14 cellular contexts compared by ENCODE assay signal in genomic region chr6:22101163-22101562, GRCh38.
DNase-seq lines count a peak whose midpoint lies in the region; ATAC-seq and TF ChIP-seq lines count a peak whose summit lies in the region.
"Had no signal": no experiment of that assay in that cellular context is flagged by ENCODE, and none has a peak within 500 bp of the region (broad histone marks: within the 10 kb centered on the region; RNA-seq: fewer than 3 reads in every experiment).

No MANE protein-coding gene starts in this region.

- no peak for ATAC-seq in GM23338
- ATAC-seq: A549 had no signal

- H2AFZ ChIP-seq in GM23338 (no peak overlapping the region), osteoblast (ENCODE audit: low read length) (peak overlapping the region; percentile 20)
- H2AFZ ChIP-seq: GM23248 had no signal

- H3F3A ChIP-seq in GM23338 (replicated peaks; ENCODE audit: low read depth), result no peaks in the 10 kb centered on the region

- no peak overlapping the region for H3K9ac ChIP-seq in endodermal cell (ENCODE audit: extremely low read depth, low read length, poor library complexity, severe bottlenecking)
- H3K9ac ChIP-seq: GM23248 had no signal

- no peak for TF ChIP-seq CTCF in GM23338 (conservative IDR thresholded peaks at IDR 0.05; ENCODE audit: low read depth in 2 of 2)
- TF ChIP-seq CTCF in glutamatergic neuron (IDR thresholded peaks at IDR 0.05; ENCODE audit: partially characterized antibody, unreplicated experiment), result no peak
- no peak for TF ChIP-seq CTCF in osteoblast (IDR thresholded peaks at IDR 0.05; ENCODE audit: extremely low read depth, low read depth, low read length)
- TF ChIP-seq CTCF in GM10266 (IDR thresholded peaks at IDR 0.05; ENCODE audit: control insufficient read depth, insufficient read depth, low read depth, missing control alignments), result no peak
- TF ChIP-seq CTCF in endodermal cell (conservative IDR thresholded peaks at IDR 0.05), result no peak

- H3K27ac Mint-ChIP-seq in GM23338, result peak overlapping the region; percentile 47; the same call in 1 of the 2 replicates
- H3K27ac Mint-ChIP-seq in glutamatergic neuron (ENCODE audit: unreplicated experiment), result peak overlapping the region; percentile 59
- no peak overlapping the region for H3K27ac Mint-ChIP-seq in endodermal cell
- H3K27ac Mint-ChIP-seq: CD4-positive, alpha-beta memory T cell had no signal

- WGBS in endodermal cell (ENCODE audit: insufficient coverage in 1 of 2, insufficient read length in 1 of 2), 2 experiments, result 93 to 100% methylated on average over 1 to 3 of the region's 3 CpGs

- H3K27me3 Mint-ChIP-seq in GM23338 (ENCODE audit: insufficient read depth, low read depth, poor library complexity), result no peaks in the 10 kb centered on the region
- peaks cover 8% of the 10 kb centered on the region for H3K27me3 Mint-ChIP-seq in glutamatergic neuron (ENCODE audit: unreplicated experiment)
- H3K27me3 Mint-ChIP-seq in endodermal cell (ENCODE audit: insufficient read depth), result no peaks in the 10 kb centered on the region
- H3K27me3 Mint-ChIP-seq: CD4-positive, alpha-beta memory T cell had no signal

- no peaks in the 10 kb centered on the region for H3K9me2 ChIP-seq in GM23338 (ENCODE audit: insufficient read depth)

- H3K36me3 Mint-ChIP-seq in GM23338 (ENCODE audit: low read depth) (no peaks in the 10 kb centered on the region), glutamatergic neuron (ENCODE audit: unreplicated experiment) (no peaks in the 10 kb centered on the region), endodermal cell (ENCODE audit: low read depth) (peaks cover 12% of the 10 kb centered on the region)
- H3K36me3 Mint-ChIP-seq: CD4-positive, alpha-beta memory T cell had no signal

- DNase-seq in GM23338 (ENCODE audit: low spot score), result no peak
- DNase-seq in NCI-H82 treated with DMSO at 0.1 percent for 48 hours (lab: John Stamatoyannopoulos, UW; ENCODE audit: unreplicated experiment), result peak; percentile 72
- DNase-seq in glutamatergic neuron, result no peak
- DNase-seq in osteoblast (ENCODE audit: insufficient read length, low spot score, missing footprints), result no peak
- no peak for DNase-seq in G401 (ENCODE audit: low spot score)
- no peak for DNase-seq in GM10266 (ENCODE audit: extremely low spot score)
- no peak for DNase-seq in endodermal cell
- DNase-seq: BE2C; CD4-positive, alpha-beta memory T cell; DMS79; GM23248; H7 had no signal

- H3K4me3 Mint-ChIP-seq in GM23338, result no peak overlapping the region
- H3K4me3 Mint-ChIP-seq in glutamatergic neuron (ENCODE audit: unreplicated experiment), result no peak overlapping the region
- H3K4me3 Mint-ChIP-seq in endodermal cell, result no peak overlapping the region
- H3K4me3 Mint-ChIP-seq: CD4-positive, alpha-beta memory T cell had no signal

- no peaks in the 10 kb centered on the region for H3K79me2 ChIP-seq in GM23338 (replicated peaks; ENCODE audit: insufficient read depth)
- no peaks in the 10 kb centered on the region for H3K79me2 ChIP-seq in osteoblast (ENCODE audit: insufficient read depth, low read length)

- H3K4me2 ChIP-seq in GM23338 (no peak overlapping the region), osteoblast (ENCODE audit: insufficient read depth, low read length) (no peak overlapping the region)
- H3K4me2 ChIP-seq: A549 had no signal

- no peaks in the 10 kb centered on the region; the same call in 2 of the 3 replicates for H3K9me3 Mint-ChIP-seq in GM23338
- H3K9me3 Mint-ChIP-seq in glutamatergic neuron (ENCODE audit: unreplicated experiment), result peaks cover 7% of the 10 kb centered on the region
- H3K9me3 Mint-ChIP-seq in endodermal cell, result peaks cover 4% of the 10 kb centered on the region

- no peaks in the 10 kb centered on the region for H4K20me1 ChIP-seq in GM23338 (replicated peaks; ENCODE audit: insufficient read depth)
- no peaks in the 10 kb centered on the region for H4K20me1 ChIP-seq in osteoblast (ENCODE audit: insufficient read depth, low read length)

- in situ Hi-C loops in G401 (cut with HindIII; ENCODE audit: low sequenced_read_pairs), result no loop called here

- H3K27me3 ChIP-seq in GM23338 (ENCODE audit: insufficient read depth) (no peaks in the 10 kb centered on the region), osteoblast (ENCODE audit: insufficient read depth, low read length) (no peaks in the 10 kb centered on the region), endodermal cell (ENCODE audit: control insufficient read depth, insufficient read depth, low read length, poor library complexity, severe bottlenecking) (no peaks in the 10 kb centered on the region)
- H3K27me3 ChIP-seq: BE2C had no signal

- H3K36me3 ChIP-seq in GM23338 (ENCODE audit: insufficient read depth) (no peaks in the 10 kb centered on the region), osteoblast (ENCODE audit: insufficient read depth, low read length) (no peaks in the 10 kb centered on the region), endodermal cell (ENCODE audit: control insufficient read depth, insufficient read depth, low read length) (peaks cover 43% of the 10 kb centered on the region)
- H3K36me3 ChIP-seq: BE2C had no signal

- no peaks in the 10 kb centered on the region for H3K4me1 ChIP-seq in GM23338 (ENCODE audit: insufficient read depth)
- H3K4me1 ChIP-seq in osteoblast (ENCODE audit: insufficient read depth, low read length), result no peaks in the 10 kb centered on the region
- no peaks in the 10 kb centered on the region for H3K4me1 ChIP-seq in endodermal cell (ENCODE audit: control insufficient read depth, insufficient read depth, low read length)
- H3K4me1 ChIP-seq: A549 had no signal

- peaks cover 2% of the 10 kb centered on the region; the same call in 1 of the 3 replicates for H3K4me1 Mint-ChIP-seq in GM23338
- H3K4me1 Mint-ChIP-seq in glutamatergic neuron (ENCODE audit: low read depth, unreplicated experiment), result peaks cover 49% of the 10 kb centered on the region
- H3K4me1 Mint-ChIP-seq in endodermal cell, result peaks cover 12% of the 10 kb centered on the region
- H3K4me1 Mint-ChIP-seq: CD4-positive, alpha-beta memory T cell had no signal

- H3K4me3 ChIP-seq in GM23338, result no peak overlapping the region
- H3K4me3 ChIP-seq in osteoblast (ENCODE audit: insufficient read depth, low read length), result no peak overlapping the region
- no peak overlapping the region for H3K4me3 ChIP-seq in endodermal cell (ENCODE audit: low read length)
- H3K4me3 ChIP-seq: A549, GM23248 had no signal

- no peaks in the 10 kb centered on the region for H3K9me3 ChIP-seq in osteoblast (ENCODE audit: low read depth, low read length)
- peaks cover 8% of the 10 kb centered on the region for H3K9me3 ChIP-seq in endodermal cell (ENCODE audit: control insufficient read depth, low read length)
- H3K9me3 ChIP-seq: BE2C had no signal

- H3K27ac ChIP-seq in GM23338 (ENCODE audit: low read depth) (no peak overlapping the region), osteoblast (ENCODE audit: low read depth, low read length) (no peak overlapping the region), endodermal cell (ENCODE audit: low read depth, low read length) (no peak overlapping the region)
- H3K27ac ChIP-seq: A549, C4-2B, GM23248 had no signal

TF ChIP-seq in GM23338, 12 proteins besides CTCF, POLR2A, EP300 and RAD21:
- no peak for TF ChIP-seq STAT1 (IDR thresholded peaks at IDR 0.05; ENCODE audit: unreplicated experiment)
- TF ChIP-seq JUNB (IDR thresholded peaks at IDR 0.05; ENCODE audit: unreplicated experiment), result no peak
- TF ChIP-seq REST (IDR thresholded peaks at IDR 0.05; ENCODE audit: unreplicated experiment), result no peak
- no peak for TF ChIP-seq EZH2 (IDR thresholded peaks at IDR 0.05; ENCODE audit: low read depth, unreplicated experiment)
- no peak for TF ChIP-seq CREB1 (CRISPR knock-in tag; IDR thresholded peaks at IDR 0.05; ENCODE audit: low read depth)
- TF ChIP-seq EZH2phosphoT487 (IDR thresholded peaks at IDR 0.05; ENCODE audit: unreplicated experiment), result no peak
- no peak for TF ChIP-seq POLR2AphosphoS5 (IDR thresholded peaks at IDR 0.05; ENCODE audit: low read depth)
- TF ChIP-seq ZNF114 (CRISPR knock-in tag; IDR thresholded peaks at IDR 0.05), result no peak
- TF ChIP-seq ZNF331 (CRISPR knock-in tag; IDR thresholded peaks at IDR 0.05; ENCODE audit: low read depth), result no peak
- no peak for TF ChIP-seq ETS1 (IDR thresholded peaks at IDR 0.05)
- no peak for TF ChIP-seq NANOG (IDR thresholded peaks at IDR 0.05; ENCODE audit: borderline replicate concordance)
